In genomic region chr17:30823425-30823824, GRCh38 we compare ENCODE assay signal across 8 cellular contexts. TPM values are rescaled to one million over a fixed set of nuclear protein-coding genes. Genes with fewer than 3 reads are reported as not detected.
DNase-seq lines count a peak whose midpoint lies in the region; ATAC-seq and TF ChIP-seq lines count a peak whose summit lies in the region.

No MANE protein-coding gene starts in this region.

- no peak for TF ChIP-seq POLR2A in Peyer's patch (IDR thresholded peaks at IDR 0.05)
- no peak for TF ChIP-seq POLR2A in prostate gland (IDR thresholded peaks at IDR 0.05)

- in situ Hi-C loops in KBM-7 (cut with MboI; ENCODE audit: low pct_unique_long_range_greater_than_20kb, low sequenced_read_pairs) = no loop called here

- H3K27ac ChIP-seq in Peyer's patch = peak overlapping the region; percentile 88 to 95 (median 90)
- no peak overlapping the region for H3K27ac ChIP-seq in prostate gland

- 59% methylated on average over 7 of the region's 7 CpGs for WGBS in prostate gland

- no peak for ATAC-seq in HG02973 (IDR thresholded peaks at IDR 0.05; ENCODE audit: unreplicated experiment)

- intact Hi-C loops in prostate gland (cut with DNase I) = loop anchor here (10.0 kb wide), 1 partner anchor 349 kb away; the partner anchor contains the start of gene GOSR1

- H3K9me3 ChIP-seq in Peyer's patch (no peaks in the 10 kb centered on the region), prostate gland (no peaks in the 10 kb centered on the region)

- DNase-seq in Peyer's patch = no peak
- no peak for DNase-seq in epithelial cell of proximal tubule (ENCODE audit: low read depth)
- no peak for DNase-seq in prostate gland (ENCODE audit: low spot score)
- DNase-seq in stimulated activated CD4-positive, alpha-beta T cell treated with anti-CD3 and anti-CD28 coated beads, Interleukin-15, amount 100 ng/mL, for 24 hours = no peak
- no peak for DNase-seq in KBM-7
- DNase-seq in DMS114 treated with DMSO at 0.1 percent for 48 hours (lab: John Stamatoyannopoulos, UW; ENCODE audit: unreplicated experiment) = no peak

- H3K27me3 ChIP-seq in Peyer's patch = no peaks in the 10 kb centered on the region
- no peaks in the 10 kb centered on the region for H3K27me3 ChIP-seq in prostate gland (replicated peaks; ENCODE audit: insufficient read depth)

- TF ChIP-seq CTCF in Peyer's patch (IDR thresholded peaks at IDR 0.05) (no peak), epithelial cell of proximal tubule (conservative IDR thresholded peaks at IDR 0.05; ENCODE audit: low read depth, low read length) (no peak), prostate gland (IDR thresholded peaks at IDR 0.05) (no peak)

- H3K36me3 ChIP-seq in Peyer's patch (no peaks in the 10 kb centered on the region), prostate gland (no peaks in the 10 kb centered on the region)

- H3K4me1 ChIP-seq in Peyer's patch (peaks cover 5 to 45% (median 10%) of the 10 kb centered on the region in 4 donors), prostate gland (replicated peaks) (peaks cover 6% of the 10 kb centered on the region)

- H3K4me3 ChIP-seq in GM08714 (ENCODE audit: low read length) = peak overlapping the region; percentile 99
- H3K4me3 ChIP-seq in Peyer's patch = peak overlapping the region; percentile 67 to 99 (median 98)
- peak overlapping the region; percentile 95 for H3K4me3 ChIP-seq in epithelial cell of proximal tubule (ENCODE audit: low read depth, low read length)
- H3K4me3 ChIP-seq in prostate gland = peak overlapping the region; percentile 69 to 72

RNA-seq across cellular contexts. Expression of gene CRLF3, which starts 1.1 kb away (rescaled TPM):
- total RNA-seq in Peyer's patch (10 to 100 TPM in 3 of 4 donors, 1 to 10 TPM in 1; 7.9 to 45.4 (median 19.7) TPM), epithelial cell of proximal tubule (13.8 and 19.6 TPM in 2 replicates), prostate gland (10 to 100 TPM in 1 of 2 donors, 1 to 10 TPM in 1; 8.0 to 14.8 TPM)

RNA-seq across cellular contexts. Expression of gene ATAD5, which starts 8.3 kb away (rescaled TPM):
- 10 to 100 TPM in 1 of 4 donors, 1 to 10 TPM in 3; 2.3 to 14.0 (median 2.6) TPM for total RNA-seq in Peyer's patch
- 7.5 and 8.4 TPM in 2 replicates for total RNA-seq in epithelial cell of proximal tubule
- total RNA-seq in prostate gland = 1 to 10 TPM; 2.0 to 3.1 TPM

Comparison
In these comparisons a context has a peak if more than half of its experiments do, and no peak if none do; other contexts are left out.
1. H3K27ac ChIP-seq: peak in Peyer's patch (4 of 4); none in prostate gland (0 of 2).
2. Peak in every context shown above with its lines, with median percentiles within 50 percentile points of each other: H3K4me3 ChIP-seq.